ENCODE assay signal across 8 cellular contexts in genomic region chr19:49489601-49490167, GRCh38. TPM values are rescaled to one million over a fixed set of nuclear protein-coding genes. Genes with fewer than 3 reads are reported as not detected.
DNase-seq lines count a peak whose midpoint lies in the region; ATAC-seq and TF ChIP-seq lines count a peak whose summit lies in the region.

No MANE protein-coding gene starts in this region.

- H3K4me3 ChIP-seq in GM23338 (peak overlapping the region; percentile 95), SJSA1 (peak overlapping the region; percentile 72), esophagus (ENCODE audit: low read depth in 1 of 2, low read length in 2 of 2) (peak overlapping the region; percentile 89 to 90), skin epidermis (peak overlapping the region; percentile 59 to 98 (median 92))

- H3K36me3 ChIP-seq in GM23338 (ENCODE audit: insufficient read depth) (peaks cover 40% of the 10 kb centered on the region), SJSA1 (peaks cover 61% of the 10 kb centered on the region), esophagus (ENCODE audit: control insufficient read depth in 2 of 2, insufficient read depth in 2 of 2, low read length in 1 of 2) (peaks cover 28 to 36% of the 10 kb centered on the region in 2 donors)

- H3K27ac ChIP-seq in GM23338 (ENCODE audit: low read depth) (peak overlapping the region; percentile 100), SJSA1 (peak overlapping the region; percentile 74; the same call in 1 of the 2 replicates), esophagus (ENCODE audit: low read depth in 2 of 2, low read length in 1 of 2) (peak overlapping the region; percentile 19 to 72), skin epidermis (peak overlapping the region in 17 of 21 experiments; percentile 80 to 97 (median 93))

- no peak overlapping the region for H2AFZ ChIP-seq in GM23338

- H4K20me1 ChIP-seq in GM23338 (replicated peaks; ENCODE audit: insufficient read depth): peaks cover 23% of the 10 kb centered on the region

- no peak for ATAC-seq in GM23338
- ATAC-seq in HG02884 (IDR thresholded peaks at IDR 0.05; ENCODE audit: unreplicated experiment): no peak
- no peak for ATAC-seq in HG03139 (IDR thresholded peaks at IDR 0.05; ENCODE audit: unreplicated experiment)

- H3K9me3 Mint-ChIP-seq in GM23338: peaks cover 18% of the 10 kb centered on the region

- peak overlapping the region; percentile 96 for H3K4me2 ChIP-seq in GM23338

- no peak for TF ChIP-seq CTCF in GM23338 (conservative IDR thresholded peaks at IDR 0.05; ENCODE audit: low read depth in 2 of 2)

- H3K4me1 ChIP-seq in GM23338 (ENCODE audit: insufficient read depth): peaks cover 10% of the 10 kb centered on the region; the same call in 1 of the 2 replicates
- peaks cover 15% of the 10 kb centered on the region for H3K4me1 ChIP-seq in SJSA1 (replicated peaks)
- H3K4me1 ChIP-seq in esophagus (ENCODE audit: control insufficient read depth in 2 of 2, insufficient read depth in 2 of 2, low read length in 1 of 2): peaks cover 7 to 9% of the 10 kb centered on the region in 2 donors

- WGBS in esophagus, 2 donors: 48% methylated on average over 15 of the region's 15 CpGs

- peaks cover 31% of the 10 kb centered on the region for H3K79me2 ChIP-seq in GM23338 (replicated peaks; ENCODE audit: insufficient read depth)

- peaks cover 64% of the 10 kb centered on the region for H3K36me3 Mint-ChIP-seq in GM23338 (ENCODE audit: low read depth)

- H3K9me3 ChIP-seq in SJSA1 (replicated peaks): no peaks in the 10 kb centered on the region
- no peaks in the 10 kb centered on the region for H3K9me3 ChIP-seq in esophagus (ENCODE audit: control insufficient read depth in 2 of 2, insufficient read depth in 1 of 2, low read depth in 1 of 2, low read length in 1 of 2)

- H3F3A ChIP-seq in GM23338 (replicated peaks; ENCODE audit: low read depth): peaks cover 65% of the 10 kb centered on the region

- DNase-seq in GM23338 (ENCODE audit: low spot score) (no peak), SJSA1 (ENCODE audit: low read depth in 1 of 2, low spot score in 2 of 2) (no peak), LoVo (ENCODE audit: low spot score) (no peak), EL (no peak)

- H3K4me3 Mint-ChIP-seq in GM23338: peak overlapping the region; percentile 98

- no peaks in the 10 kb centered on the region for H3K9me2 ChIP-seq in GM23338 (ENCODE audit: insufficient read depth)

- H3K4me1 Mint-ChIP-seq in GM23338: peaks cover 13% of the 10 kb centered on the region; the same call in 2 of the 3 replicates

- peaks cover 63% of the 10 kb centered on the region for H3K27me3 Mint-ChIP-seq in GM23338 (ENCODE audit: insufficient read depth, low read depth, poor library complexity)

- H3K27ac Mint-ChIP-seq in GM23338: peak overlapping the region; percentile 99

- H3K27me3 ChIP-seq in GM23338 (ENCODE audit: insufficient read depth): no peaks in the 10 kb centered on the region
- no peaks in the 10 kb centered on the region; the same call in 1 of the 2 replicates for H3K27me3 ChIP-seq in SJSA1 (replicated peaks)
- H3K27me3 ChIP-seq in esophagus (ENCODE audit: control insufficient read depth in 1 of 2, insufficient read depth in 2 of 2, low read length in 2 of 2): no peaks in the 10 kb centered on the region

TF ChIP-seq in GM23338, 12 proteins besides CTCF, POLR2A, EP300 and RAD21:
- TF ChIP-seq ZNF462 (CRISPR knock-in tag; IDR thresholded peaks at IDR 0.05) (no peak), POLR2AphosphoS5 (IDR thresholded peaks at IDR 0.05; ENCODE audit: low read depth) (peak; percentile 40)

RNA-seq across cellular contexts. Expression of gene RPL13A, which starts 2.3 kb away (rescaled TPM):
- total RNA-seq in GM23338 (2014; rRNA removed; shearing (Covaris generic)): 2,007 and 2,412 TPM in 2 replicates
- polyA plus RNA-seq in GM23338 (2016; fragmentation: Nextera tagmentation; extraction: Ambion mirVana) (2,105 and 2,261 TPM in 2 replicates), esophagus (1,000 to 10,000 TPM; 1,631 to 2,695 TPM)
- total RNA-seq in SJSA1 (2014; rRNA removed; shearing (Covaris generic)): 1,714 and 2,572 TPM in 2 replicates

RNA-seq across cellular contexts. Expression of gene RPS11, which starts 6.5 kb away (rescaled TPM):
- 4,006 and 4,643 TPM in 2 replicates for total RNA-seq in GM23338 (2014; rRNA removed; shearing (Covaris generic))
- 2,646 and 2,793 TPM in 2 replicates for polyA plus RNA-seq in GM23338 (2016; fragmentation: Nextera tagmentation; extraction: Ambion mirVana)
- total RNA-seq in SJSA1 (2014; rRNA removed; shearing (Covaris generic)): 2,318 and 2,803 TPM in 2 replicates
- polyA plus RNA-seq in esophagus: 1,000 to 10,000 TPM; 3,079 to 3,912 TPM

RNA-seq across cellular contexts. Expression of gene FLT3LG, which starts 15.7 kb away (rescaled TPM):
- 0.49 TPM in 1 of 2 replicates, not detected in the other for total RNA-seq in GM23338 (2014; rRNA removed; shearing (Covaris generic))
- polyA plus RNA-seq in GM23338 (2016; fragmentation: Nextera tagmentation; extraction: Ambion mirVana): 1.8 and 3.3 TPM in 2 replicates
- total RNA-seq in SJSA1 (2014; rRNA removed; shearing (Covaris generic)): 0.95 TPM in 1 of 2 replicates, not detected in the other
- 1 to 10 TPM; 7.2 to 9.5 TPM for polyA plus RNA-seq in esophagus

RNA-seq across cellular contexts. Expression of gene FCGRT, which starts 22.8 kb away (rescaled TPM):
- total RNA-seq in GM23338 (2014; rRNA removed; shearing (Covaris generic)): 23.5 and 41.7 TPM in 2 replicates
- polyA plus RNA-seq in GM23338 (2016; fragmentation: Nextera tagmentation; extraction: Ambion mirVana) (62.3 and 66.8 TPM in 2 replicates), esophagus (10 to 100 TPM; 27.7 to 36.9 TPM)
- total RNA-seq in SJSA1 (2014; rRNA removed; shearing (Covaris generic)): 11.8 and 21.5 TPM in 2 replicates

RNA-seq across cellular contexts. Expression of gene ALDH16A1, which starts 36.7 kb away (rescaled TPM):
- total RNA-seq in GM23338 (2014; rRNA removed; shearing (Covaris generic)): 57.3 and 62.3 TPM in 2 replicates
- polyA plus RNA-seq in GM23338 (2016; fragmentation: Nextera tagmentation; extraction: Ambion mirVana) (16.8 and 20.0 TPM in 2 replicates), esophagus (10 to 100 TPM; 29.4 to 29.9 TPM)
- 37.5 and 52.9 TPM in 2 replicates for total RNA-seq in SJSA1 (2014; rRNA removed; shearing (Covaris generic))

Comparison
In these comparisons a context has a peak if more than half of its experiments do, and no peak if none do; other contexts are left out.
1. H3K27ac ChIP-seq: peak in every context shown above with its lines; median percentile 100 in GM23338; 93 in skin epidermis; 74 in SJSA1; 46 in esophagus.